9 cellular contexts compared by ENCODE assay signal in the genomic region with DNA sequence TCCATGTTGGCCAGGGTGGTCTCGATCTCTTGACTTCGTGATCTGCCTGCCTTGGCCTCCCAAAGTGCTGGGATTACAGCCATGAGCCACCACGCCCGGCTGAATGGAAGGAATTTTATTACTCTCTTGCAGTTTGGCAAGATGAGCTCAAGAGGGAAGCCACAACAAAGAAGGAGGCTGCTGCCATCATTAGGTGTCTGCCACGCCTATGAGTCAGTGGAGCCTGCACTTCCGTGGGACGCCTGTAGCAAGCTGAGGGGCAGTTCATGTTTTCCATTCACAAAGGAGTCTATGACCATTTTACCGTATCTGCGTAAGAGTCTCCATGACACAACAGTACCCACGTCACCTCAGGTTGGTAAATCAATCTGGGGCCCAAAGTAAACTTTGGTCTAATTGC. TPM values are rescaled to one million over a fixed set of nuclear protein-coding genes. Genes with fewer than 3 reads are reported as not detected.
A peak's percentile ranks its signal among the peaks of the same experiment; 100 is the strongest.
DNase-seq lines count a peak whose midpoint lies in the region; ATAC-seq, FAIRE-seq and TF ChIP-seq lines count a peak whose summit lies in the region.
"Had no signal": no experiment of that assay in that cellular context is flagged by ENCODE, and none has a peak within 500 bp of the region (broad histone marks: within the 10 kb centered on the region; RNA-seq: fewer than 3 reads in every experiment).

No MANE protein-coding gene starts in this region.

- no peaks in the 10 kb centered on the region for H3K36me3 ChIP-seq in astrocyte (ENCODE audit: insufficient read depth, low read length)

- no peak for ATAC-seq in GM18873 (IDR thresholded peaks at IDR 0.05; ENCODE audit: low FRiP score, unreplicated experiment)
- ATAC-seq in left ventricle myocardium superior = no peak

- no peaks in the 10 kb centered on the region for H3K4me1 Mint-ChIP-seq in astrocyte (ENCODE audit: low read depth, unreplicated experiment)

- H3K9ac ChIP-seq in astrocyte (ENCODE audit: low read length) = no peak overlapping the region

- H4K20me1 ChIP-seq in astrocyte (ENCODE audit: insufficient read depth, low read length) = no peaks in the 10 kb centered on the region

- peak overlapping the region; percentile 13 for H3K27ac ChIP-seq in astrocyte (ENCODE audit: low read depth, low read length)
- H3K27ac ChIP-seq: VCaP had no signal

- intact Hi-C loops in left ventricle myocardium superior (cut with micrococcal nuclease) = no loop called here

- H3K9me3 ChIP-seq in astrocyte (ENCODE audit: insufficient read depth, low read depth, low read length) = no peaks in the 10 kb centered on the region

- DNase-seq in GM12865 (ENCODE audit: low read depth) (peak; percentile 46), T-helper 22 cell (ENCODE audit: low read depth) (peak; percentile 85), astrocyte (ENCODE audit: low read depth) (peak; percentile 92), left ventricle myocardium superior (no peak), HT-29 (ENCODE audit: low spot score) (no peak)
- peak; percentile 71 for DNase-seq in stimulated activated CD4-positive, alpha-beta T cell treated with anti-CD3 and anti-CD28 coated beads, Interleukin-4, amount 100 ng/mL, for 1 hour
- no peak for DNase-seq in NK-92 treated with Interleukin-12 subunit alpha and Interleukin-12 subunit beta, amount 100 ng/mL, for 24 hours (lab: John Stamatoyannopoulos, UW)

- peaks cover 17% of the 10 kb centered on the region for H3K27me3 Mint-ChIP-seq in astrocyte (ENCODE audit: low read depth, unreplicated experiment)

- H3K79me2 ChIP-seq in astrocyte (ENCODE audit: insufficient read depth, low read length) = no peaks in the 10 kb centered on the region

- no peak overlapping the region for H3K27ac Mint-ChIP-seq in astrocyte (ENCODE audit: unreplicated experiment)

- H2AFZ ChIP-seq in astrocyte (ENCODE audit: low read depth, low read length) = peak overlapping the region; percentile 5

- no peaks in the 10 kb centered on the region for H3K4me1 ChIP-seq in astrocyte (ENCODE audit: insufficient read depth, low read length)

- FAIRE-seq in astrocyte (lab: Jason Lieb, UNC) = no peak

- H3K4me2 ChIP-seq in astrocyte (ENCODE audit: low read length) = no peak overlapping the region

- H3K27me3 ChIP-seq in astrocyte (ENCODE audit: insufficient read depth, low read length) = no peaks in the 10 kb centered on the region

- no peak overlapping the region for H3K4me3 ChIP-seq in GM12865 (ENCODE audit: low read depth, low read length)
- H3K4me3 ChIP-seq in astrocyte (ENCODE audit: insufficient read depth, low read depth, low read length) = no peak overlapping the region

- no peaks in the 10 kb centered on the region for H3K36me3 Mint-ChIP-seq in astrocyte (ENCODE audit: low read depth, unreplicated experiment)

- H3K9me3 Mint-ChIP-seq in astrocyte (ENCODE audit: unreplicated experiment) = peaks cover 9% of the 10 kb centered on the region

- TF ChIP-seq CTCF in GM12865 (IDR thresholded peaks at IDR 0.05; ENCODE audit: insufficient read depth, low read depth, low read length, missing control alignments) (no peak), astrocyte (IDR thresholded peaks at IDR 0.05; ENCODE audit: insufficient read depth, low read depth, low read length) (no peak)

- no peak overlapping the region for H3K4me3 Mint-ChIP-seq in astrocyte (ENCODE audit: unreplicated experiment)

RNA-seq across cellular contexts. Expression of gene CHRNA9, which starts 51.2 kb away (rescaled TPM):
- 2.8 and 3.4 TPM in 2 replicates for total RNA-seq in astrocyte
- total RNA-seq in left ventricle myocardium superior = not detected
- total RNA-seq in HT-29 (2014; rRNA removed; shearing (Covaris generic)) = not detected in 2 replicates

Comparison
In these comparisons a context has a peak if more than half of its experiments do, and no peak if none do; other contexts are left out.
1. DNase-seq: peak in GM12865 (single experiment), T-helper 22 cell (single experiment), astrocyte (single experiment) and stimulated activated CD4-positive, alpha-beta T cell treated with anti-CD3 and anti-CD28 coated beads, Interleukin-4, amount 100 ng/mL, for 1 hour (single experiment); none in NK-92 treated with Interleukin-12 subunit alpha and Interleukin-12 subunit beta, amount 100 ng/mL, for 24 hours (single experiment), left ventricle myocardium superior (single experiment) and HT-29 (single experiment).